1 cellular context compared by ENCODE assay signal in the genomic region with DNA sequence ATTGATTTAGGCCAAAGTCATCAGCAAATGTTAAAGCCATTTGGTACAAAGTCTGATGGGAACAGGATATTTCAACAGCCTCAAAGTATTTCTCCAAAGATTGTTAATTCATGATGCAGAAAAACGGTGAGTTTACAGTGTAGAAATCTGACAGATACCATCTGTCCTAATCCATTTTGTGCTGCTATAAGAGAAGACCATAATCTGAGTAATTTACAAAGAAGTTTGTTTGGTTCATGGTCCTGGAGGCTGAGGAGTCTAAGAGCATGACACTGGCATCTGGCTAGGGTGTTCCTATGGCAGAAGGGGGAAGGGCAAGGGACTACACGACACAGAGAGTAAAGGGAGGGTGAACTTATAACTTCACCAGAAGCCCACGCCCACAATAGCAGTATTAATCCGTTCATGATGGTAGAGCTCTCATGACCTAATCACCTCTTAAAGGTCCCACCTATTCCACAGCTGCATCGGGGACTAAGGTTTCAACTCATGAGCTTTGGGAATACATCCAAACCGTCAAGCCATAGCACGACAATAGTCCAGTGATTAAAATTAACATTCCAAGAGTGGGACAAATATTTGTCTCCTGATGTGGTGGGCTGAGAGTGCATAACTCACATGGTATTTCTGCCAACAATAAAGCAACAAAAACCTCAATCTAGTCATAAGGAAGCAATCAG.
TF ChIP-seq lines count a peak whose summit lies in the region.

No MANE protein-coding gene starts in this region.

TF ChIP-seq in SK-N-SH treated with all-trans-retinoic acid at 6 μM for 48 hours, 23 proteins besides CTCF, POLR2A, EP300 and RAD21 (continued from another document):
- TF ChIP-seq ZNF70 (CRISPR knock-in tag; IDR thresholded peaks at IDR 0.05) (no peak), ESRRG (CRISPR knock-in tag; IDR thresholded peaks at IDR 0.05) (no peak), RARB (CRISPR knock-in tag; IDR thresholded peaks at IDR 0.05) (no peak), ZC3H10 (CRISPR knock-in tag; IDR thresholded peaks at IDR 0.05) (no peak)
